2 cellular contexts compared by ENCODE assay signal in genomic region chr18:51250458-51251024, GRCh38.
TF ChIP-seq lines count a peak whose summit lies in the region.

No MANE protein-coding gene starts in this region.

TF ChIP-seq in HepG2, 621 proteins besides CTCF, POLR2A, EP300 and RAD21:
- TF ChIP-seq HOXD1 (CRISPR knock-in tag; IDR thresholded peaks at IDR 0.05) (no peak), ZNF292 (CRISPR knock-in tag; IDR thresholded peaks at IDR 0.05; ENCODE audit: borderline replicate concordance, low read depth) (no peak), ZNF652 (CRISPR knock-in tag; IDR thresholded peaks at IDR 0.05; ENCODE audit: borderline replicate concordance, low read depth) (no peak), ZKSCAN8 (CRISPR knock-in tag; IDR thresholded peaks at IDR 0.05; ENCODE audit: borderline replicate concordance) (peak; percentile 97)

TF ChIP-seq in H1, 55 proteins besides CTCF, POLR2A, EP300 and RAD21:
- no peak for TF ChIP-seq SUZ12 (IDR thresholded peaks at IDR 0.05; ENCODE audit: low read length)
- no peak for TF ChIP-seq SIRT6 (IDR thresholded peaks at IDR 0.05; ENCODE audit: low read length)
- TF ChIP-seq SP1 (IDR thresholded peaks at IDR 0.05; ENCODE audit: low read depth, low read length) = no peak
- TF ChIP-seq CREB1 (IDR thresholded peaks at IDR 0.05) = no peak
- TF ChIP-seq HDAC2 (IDR thresholded peaks at IDR 0.05; ENCODE audit: borderline replicate concordance in 1 of 2, low read depth in 2 of 2, low read length in 2 of 2) = no peak
- TF ChIP-seq RNF2 (IDR thresholded peaks at IDR 0.05; ENCODE audit: borderline replicate concordance, low read depth, low read length, missing control alignments, poor library complexity, severe bottlenecking) = no peak
- TF ChIP-seq GTF2F1 (IDR thresholded peaks at IDR 0.05; ENCODE audit: borderline replicate concordance, low read depth, low read length) = no peak
- TF ChIP-seq CHD1 (IDR thresholded peaks at IDR 0.05; ENCODE audit: low read depth, low read length) = no peak
- TF ChIP-seq ATF2 (IDR thresholded peaks at IDR 0.05; ENCODE audit: low read length) = no peak
- TF ChIP-seq SP4 (IDR thresholded peaks at IDR 0.05; ENCODE audit: low read length) = no peak
- no peak for TF ChIP-seq POLR2AphosphoS5 (IDR thresholded peaks at IDR 0.05; ENCODE audit: low read depth, low read length)
- no peak for TF ChIP-seq EGR1 (IDR thresholded peaks at IDR 0.05; ENCODE audit: borderline replicate concordance, low read depth, low read length)
- TF ChIP-seq KDM1A (IDR thresholded peaks at IDR 0.05; ENCODE audit: borderline replicate concordance, low read length) = no peak
- no peak for TF ChIP-seq GABPA (IDR thresholded peaks at IDR 0.05; ENCODE audit: borderline replicate concordance, insufficient read depth, low read length)
- TF ChIP-seq RBBP5 (IDR thresholded peaks at IDR 0.05; ENCODE audit: borderline replicate concordance, low read depth, low read length) = no peak
- TF ChIP-seq KDM4A (IDR thresholded peaks at IDR 0.05; ENCODE audit: low read depth, low read length, severe bottlenecking) = no peak
- no peak for TF ChIP-seq CHD7 (IDR thresholded peaks at IDR 0.05; ENCODE audit: insufficient replicate concordance, low read length)
